In the genomic region with DNA sequence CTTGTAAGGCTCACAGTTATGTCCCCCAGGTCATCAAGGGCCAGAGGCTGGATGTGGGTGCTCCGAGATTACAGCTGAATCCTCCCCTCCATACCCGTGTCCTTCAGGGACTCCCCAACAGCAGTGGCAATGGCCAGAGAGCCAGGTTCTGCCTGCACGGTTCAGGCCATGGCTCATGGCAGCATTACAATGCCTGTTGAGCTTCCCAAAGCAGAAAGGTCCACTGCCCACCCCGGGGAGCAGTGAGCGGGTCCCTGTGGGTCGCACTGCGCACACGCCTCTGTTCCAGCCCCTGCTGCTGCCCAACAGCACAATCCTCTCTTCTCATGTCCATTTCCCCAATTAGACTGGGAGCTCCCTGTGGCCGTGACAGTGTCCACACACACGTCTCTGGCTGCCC, we compare ENCODE assay signal across 24 cellular contexts.
DNase-seq lines count a peak whose midpoint lies in the region; TF ChIP-seq lines count a peak whose summit lies in the region.
"Had no signal": no experiment of that assay in that cellular context is flagged by ENCODE, and none has a peak within 500 bp of the region (broad histone marks: within the 10 kb centered on the region; RNA-seq: fewer than 3 reads in every experiment).

No MANE protein-coding gene starts in this region.

- H3K4me3 ChIP-seq in left ventricle myocardium inferior (no peak overlapping the region), adrenal gland (no peak overlapping the region), mesenchymal stem cell (ENCODE audit: insufficient read depth in 1 of 2, low read depth in 1 of 2, low read length in 2 of 2) (no peak overlapping the region), vagina (no peak overlapping the region)
- H3K4me3 ChIP-seq: esophagus squamous epithelium, MG63, SJSA1, uterus had no signal

- H3K27me3 ChIP-seq in left ventricle myocardium inferior (ENCODE audit: low read depth) (no peaks in the 10 kb centered on the region), adrenal gland (no peaks in the 10 kb centered on the region), mesenchymal stem cell (ENCODE audit: control insufficient read depth in 1 of 2, insufficient read depth in 1 of 2, low read length in 2 of 2) (no peaks in the 10 kb centered on the region), vagina (no peaks in the 10 kb centered on the region)
- H3K27me3 ChIP-seq: esophagus squamous epithelium, MG63, SJSA1, uterus had no signal

- H3K4ac ChIP-seq in mesenchymal stem cell (ENCODE audit: low read depth in 1 of 2, low read length in 2 of 2), result no peak overlapping the region

- no peak overlapping the region for H4K8ac ChIP-seq in mesenchymal stem cell (ENCODE audit: low read length)

- no peak overlapping the region for H2BK120ac ChIP-seq in mesenchymal stem cell (ENCODE audit: low read depth, low read length)

- H3K27ac ChIP-seq in left ventricle myocardium inferior (replicated peaks) (peak overlapping the region; percentile 83), adrenal gland (peak overlapping the region in 3 of 5 donors; percentile 7 to 66 (median 37)), mesenchymal stem cell (ENCODE audit: low read length, poor library complexity, severe bottlenecking) (no peak overlapping the region), vagina (peak overlapping the region; percentile 78)
- H3K27ac ChIP-seq: HL-60, SJSA1 had no signal

- TF ChIP-seq CTCF in left ventricle myocardium inferior (IDR thresholded peaks at IDR 0.05; ENCODE audit: borderline replicate concordance) (no peak), adrenal gland (IDR thresholded peaks at IDR 0.05) (no peak), vagina (IDR thresholded peaks at IDR 0.05) (no peak)

- H3K4me1 ChIP-seq in left ventricle myocardium inferior (peaks cover 100% of the 10 kb centered on the region), adrenal gland (replicated peaks in 1 of 2) (peaks cover 5 to 28% of the 10 kb centered on the region in 2 donors), mesenchymal stem cell (ENCODE audit: control insufficient read depth, insufficient read depth, low read depth, low read length) (peaks cover 63% of the 10 kb centered on the region), vagina (peaks cover 77% of the 10 kb centered on the region)

- H2BK12ac ChIP-seq in mesenchymal stem cell (ENCODE audit: low read length in 2 of 2), result no peak overlapping the region

- no peak overlapping the region for H4K91ac ChIP-seq in mesenchymal stem cell (ENCODE audit: low read length)

- no peak for TF ChIP-seq POLR2A in adrenal gland (IDR thresholded peaks at IDR 0.05)
- TF ChIP-seq POLR2A in vagina (IDR thresholded peaks at IDR 0.05), result no peak

- intact Hi-C loops in left ventricle myocardium inferior (cut with micrococcal nuclease), result no loop called here
- intact Hi-C loops in cardiac septum (cut with DNase I), result loop anchor here (5.0 to 10.0 kb wide), 3 partner anchors 152 to 242 kb away; no protein-coding TSS in a partner anchor
- intact Hi-C loops in adrenal gland (cut with DNase I), result no loop called here
- intact Hi-C loops in vagina (cut with DNase I), result no loop called here

- no peak overlapping the region for H2AFZ ChIP-seq in mesenchymal stem cell (ENCODE audit: low read depth, low read length)

- H3K14ac ChIP-seq in mesenchymal stem cell (ENCODE audit: low read length in 2 of 2), result no peak overlapping the region

- H3K36me3 ChIP-seq in left ventricle myocardium inferior, result peaks cover 38% of the 10 kb centered on the region
- peaks cover 0 to 46% of the 10 kb centered on the region in 2 donors for H3K36me3 ChIP-seq in adrenal gland (replicated peaks in 1 of 2)
- H3K36me3 ChIP-seq in mesenchymal stem cell (ENCODE audit: control insufficient read depth in 1 of 2, insufficient read depth in 2 of 2, low read depth in 1 of 2, low read length in 2 of 2), result peaks cover 83 to 85% of the 10 kb centered on the region in 2 experiments
- H3K36me3 ChIP-seq in vagina, result peaks cover 0 to 21% of the 10 kb centered on the region in 2 donors
- H3K36me3 ChIP-seq: uterus had no signal

- H3K79me1 ChIP-seq in mesenchymal stem cell (replicated peaks; ENCODE audit: low read length, poor library complexity, severe bottlenecking), result peaks cover 28% of the 10 kb centered on the region

- no peak overlapping the region for H3K9ac ChIP-seq in mesenchymal stem cell (ENCODE audit: low read length)

- no peaks in the 10 kb centered on the region for H3K9me3 ChIP-seq in left ventricle myocardium inferior (replicated peaks)
- H3K9me3 ChIP-seq in adrenal gland (replicated peaks in 1 of 3), result no peaks in the 10 kb centered on the region
- H3K9me3 ChIP-seq in mesenchymal stem cell (ENCODE audit: control insufficient read depth, low read length), result no peaks in the 10 kb centered on the region
- H3K9me3 ChIP-seq in vagina, result no peaks in the 10 kb centered on the region
- H3K9me3 ChIP-seq: esophagus squamous epithelium, MG63, SJSA1, uterus had no signal

- H2BK5ac ChIP-seq in mesenchymal stem cell (ENCODE audit: low read depth, low read length, poor library complexity, severe bottlenecking), result no peak overlapping the region

- DNase-seq in left ventricle myocardium inferior (no peak), cardiac septum (ENCODE audit: low spot score) (no peak), adrenal gland (peak in 1 of 7 donors; percentile 9), mesenchymal stem cell (no peak), vagina (ENCODE audit: extremely low spot score in 2 of 2) (peak in 1 of 2 donors; percentile 83), NAMALWA (ENCODE audit: low spot score) (no peak), NCI-H128 (lab: John Stamatoyannopoulos, UW; ENCODE audit: unreplicated experiment) (no peak), NCI-H69 (lab: John Stamatoyannopoulos, UW) (no peak)
- DNase-seq: activated CD4-positive, alpha-beta T cell treated with anti-CD3 and anti-CD28 coated beads, Interleukin-2, amount 50 U/mL, for 4 hours; CD4-positive, CD25-positive, alpha-beta regulatory T cell; central memory CD4-positive, alpha-beta T cell; effector CD8-positive, alpha-beta T cell; esophagus squamous epithelium; HCEC 1CT; IMR-90; MG63; NCI-H1694 treated with DMSO at 0.1 percent for 48 hours; NCI-H82; occipital lobe; substantia nigra; T-helper 17 cell had no signal

- H3K23ac ChIP-seq in mesenchymal stem cell (ENCODE audit: low read length in 2 of 2), result no peak overlapping the region

- no peak overlapping the region for H3K4me2 ChIP-seq in mesenchymal stem cell (ENCODE audit: low read length, poor library complexity, severe bottlenecking)

- 83 to 90% (median 84%) methylated on average over 5 to 10 of the region's 10 CpGs for WGBS in adrenal gland, 4 donors
- 93% methylated on average over 10 of the region's 10 CpGs for WGBS in mesenchymal stem cell

- no peak overlapping the region for H2BK15ac ChIP-seq in mesenchymal stem cell (ENCODE audit: low read depth, poor library complexity, severe bottlenecking)

- H3K18ac ChIP-seq in mesenchymal stem cell (ENCODE audit: low read depth in 1 of 2, low read length in 2 of 2), result peak overlapping the region; percentile 8 to 43

- H2AK5ac ChIP-seq in mesenchymal stem cell (ENCODE audit: low read length, severe bottlenecking), result no peak overlapping the region
